1 cellular context compared by ENCODE assay signal in genomic region chr17:39929657-39930407, GRCh38.
A peak's percentile ranks its signal among the peaks of the same experiment; 100 is the strongest.
TF ChIP-seq lines count a peak whose summit lies in the region.

No MANE protein-coding gene starts in this region.

TF ChIP-seq in HepG2, 621 proteins besides CTCF, POLR2A, EP300 and RAD21:
- peak; percentile 69 for TF ChIP-seq FOSL2 (CRISPR knock-in tag; IDR thresholded peaks at IDR 0.05)
- peak; percentile 35; the same call in 1 of the 2 replicates for TF ChIP-seq ZMYM3 (CRISPR knock-in tag; IDR thresholded peaks at IDR 0.05)
- TF ChIP-seq PRDM15 (CRISPR knock-in tag; IDR thresholded peaks at IDR 0.05), result no peak
- TF ChIP-seq ZNF770 (CRISPR knock-in tag; IDR thresholded peaks at IDR 0.05), result peak; percentile 89
- peak; percentile 59; the same call in 1 of the 2 replicates for TF ChIP-seq ZNF121 (CRISPR knock-in tag; IDR thresholded peaks at IDR 0.05)
- no peak for TF ChIP-seq ZNF614 (CRISPR knock-in tag; IDR thresholded peaks at IDR 0.05; ENCODE audit: borderline replicate concordance)
- 0 out of 2 replicates have a peak, but pooled peaks have one; percentile 17 for TF ChIP-seq ZBTB10 (CRISPR knock-in tag; IDR thresholded peaks at IDR 0.05; ENCODE audit: borderline replicate concordance)
